8 cellular contexts compared by ENCODE assay signal in the genomic region with DNA sequence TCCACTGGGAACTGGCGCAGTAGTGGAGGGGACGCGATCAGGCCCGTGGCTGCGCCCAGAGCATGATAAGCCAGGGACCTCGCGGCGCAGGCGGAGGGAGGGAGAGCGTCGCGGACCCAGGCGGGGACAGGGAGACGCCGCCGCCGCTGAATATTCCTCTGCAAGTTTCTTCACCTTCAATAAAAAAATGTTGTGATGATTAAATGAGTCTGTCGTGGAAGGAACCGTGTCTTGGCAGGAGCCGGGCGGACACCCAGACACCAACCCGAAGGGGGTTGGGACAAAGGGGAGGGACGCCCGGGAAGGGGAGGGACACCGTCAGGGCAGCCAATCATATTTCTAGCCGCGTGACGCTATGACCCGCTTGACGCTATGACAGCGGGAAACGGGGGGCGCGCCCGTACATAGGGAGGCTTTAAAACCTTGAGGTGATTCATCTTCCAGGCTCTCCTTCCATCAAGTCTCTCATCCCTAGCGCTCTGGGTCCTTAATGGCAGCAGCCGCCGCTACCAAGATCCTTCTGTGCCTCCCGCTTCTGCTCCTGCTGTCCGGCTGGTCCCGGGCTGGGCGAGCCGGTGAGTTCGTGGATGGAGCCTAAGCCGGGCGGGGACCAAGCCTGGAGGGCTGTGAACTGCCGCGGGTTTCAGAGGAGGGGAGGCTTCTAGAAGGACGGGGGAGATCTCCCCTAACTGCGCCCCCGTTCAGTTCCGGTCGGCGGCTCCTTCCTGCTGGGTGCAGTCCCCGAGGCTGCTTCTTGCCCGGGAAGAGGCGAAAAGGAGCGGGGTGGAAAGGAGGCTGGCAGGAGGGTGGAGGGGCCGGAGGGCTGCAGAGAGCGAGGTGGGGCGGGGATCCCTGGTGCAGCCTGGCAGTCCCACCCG. TPM values are rescaled to one million over a fixed set of nuclear protein-coding genes. Genes with fewer than 3 reads are reported as not detected.
DNase-seq lines count a peak whose midpoint lies in the region; ATAC-seq and TF ChIP-seq lines count a peak whose summit lies in the region.

A gene with protein sequence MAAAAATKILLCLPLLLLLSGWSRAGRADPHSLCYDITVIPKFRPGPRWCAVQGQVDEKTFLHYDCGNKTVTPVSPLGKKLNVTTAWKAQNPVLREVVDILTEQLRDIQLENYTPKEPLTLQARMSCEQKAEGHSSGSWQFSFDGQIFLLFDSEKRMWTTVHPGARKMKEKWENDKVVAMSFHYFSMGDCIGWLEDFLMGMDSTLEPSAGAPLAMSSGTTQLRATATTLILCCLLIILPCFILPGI (plus strand): TSS at position 432 of the 878 bp plus-strand sequence. CDS start 59 bp downstream, at position 491.

- H3K27ac Mint-ChIP-seq in MCF 10A (ENCODE audit: low read depth, unreplicated experiment): no peak within 1 kb of the TSS

- H3K4me1 ChIP-seq in ACC112 (ENCODE audit: control insufficient read depth, insufficient read depth, low read length, unreplicated experiment) (peaks cover 8% of the 10 kb centered on the region), iPS-18a (ENCODE audit: control insufficient read depth, low read depth, low read length) (no peaks in the 10 kb centered on the region)

- H3K4me3 ChIP-seq in ACC112 (ENCODE audit: low read depth, low read length) (peak within 1 kb of the TSS; percentile 89), iPS-18a (ENCODE audit: low read length) (peak within 1 kb of the TSS; percentile 69), skeletal muscle cell (ENCODE audit: low read depth, low read length) (peak within 1 kb of the TSS; percentile 58)

- POLR2A ChIA-PET in MCF 10A (lab: Yijun Ruan, JAX): no interaction called here

- BruUV-seq in MCF 10A (replicated peaks; lab: Mats Ljungman, UMichigan): TSS peak; percentile 42

- H3K27me3 ChIP-seq in ACC112 (ENCODE audit: insufficient read depth, low read length): peaks cover 18% of the 10 kb centered on the region
- H3K27me3 ChIP-seq in iPS-18a (ENCODE audit: control insufficient read depth, insufficient read depth, low read length): peaks cover 83% of the 10 kb centered on the region

- no peak within 1 kb of the TSS for H3K9ac ChIP-seq in iPS-18a (ENCODE audit: low read length)

- intact Hi-C loops in MCF 10A (cut with micrococcal nuclease): no loop called here

- TF ChIP-seq CTCF in VCaP (conservative IDR thresholded peaks at IDR 0.05) (no peak), MCF 10A (IDR thresholded peaks at IDR 0.05; ENCODE audit: unreplicated experiment) (no peak)

- H3K36me3 ChIP-seq in ACC112 (ENCODE audit: insufficient read depth, low read length) (no peaks in the 10 kb centered on the region), iPS-18a (ENCODE audit: control insufficient read depth, low read depth, low read length) (no peaks in the 10 kb centered on the region)

- H3K9me3 ChIP-seq in iPS-18a (ENCODE audit: control insufficient read depth, low read depth, low read length): no peaks in the 10 kb centered on the region

- H3K4me1 Mint-ChIP-seq in MCF 10A (ENCODE audit: insufficient read depth, unreplicated experiment): peaks cover 11% of the 10 kb centered on the region

- H3K79me2 ChIP-seq in ACC112 (ENCODE audit: control insufficient read depth, insufficient read depth, low read length, unreplicated experiment): no peaks in the 10 kb centered on the region

- DNase-seq in H4 (ENCODE audit: low spot score): peak; percentile 80
- peak; percentile 86 for DNase-seq in NCI-H2171 (lab: John Stamatoyannopoulos, UW)
- peak; percentile 96 for DNase-seq in MCF 10A (ENCODE audit: unreplicated experiment)
- DNase-seq in skeletal muscle cell (ENCODE audit: low read depth): peak; percentile 90

- peak within 1 kb of the TSS; percentile 81 for H3K4me3 Mint-ChIP-seq in MCF 10A (ENCODE audit: unreplicated experiment)

- no peaks in the 10 kb centered on the region for H3K9me3 Mint-ChIP-seq in MCF 10A (ENCODE audit: unreplicated experiment)

- peaks cover 10% of the 10 kb centered on the region for H3K27me3 Mint-ChIP-seq in MCF 10A (ENCODE audit: insufficient read depth, unreplicated experiment)

- H2AFZ ChIP-seq in ACC112 (ENCODE audit: low read length, unreplicated experiment): peak within 1 kb of the TSS; percentile 96

- no peak for ATAC-seq in HG02870 (IDR thresholded peaks at IDR 0.05; ENCODE audit: unreplicated experiment)

- H3K36me3 Mint-ChIP-seq in MCF 10A (ENCODE audit: insufficient read depth, unreplicated experiment): peaks cover 4% of the 10 kb centered on the region

- no peak within 1 kb of the TSS for H3K27ac ChIP-seq in ACC112 (ENCODE audit: low read depth, low read length)
- H3K27ac ChIP-seq in VCaP: peak within 1 kb of the TSS; percentile 47
- H3K27ac ChIP-seq in iPS-18a (ENCODE audit: low read length): no peak within 1 kb of the TSS

- CTCF ChIA-PET in MCF 10A (lab: Yijun Ruan, JAX): interaction anchor here (0.6 to 1.3 kb wide), 2 partner anchors 75 to 127 kb away, joined by 3 to 5 read pairs; no protein-coding TSS in a partner anchor

RNA-seq across cellular contexts. Expression of the gene that starts here (rescaled TPM):
- total RNA-seq in H4 (2014; rRNA removed; shearing (Covaris generic)): 11.6 and 15.7 TPM in 2 replicates
- total RNA-seq in MCF 10A (2022): 3.1 and 5.2 TPM in 2 replicates
